Comparison of ENCODE assay signal across 8 cellular contexts in the genomic region with DNA sequence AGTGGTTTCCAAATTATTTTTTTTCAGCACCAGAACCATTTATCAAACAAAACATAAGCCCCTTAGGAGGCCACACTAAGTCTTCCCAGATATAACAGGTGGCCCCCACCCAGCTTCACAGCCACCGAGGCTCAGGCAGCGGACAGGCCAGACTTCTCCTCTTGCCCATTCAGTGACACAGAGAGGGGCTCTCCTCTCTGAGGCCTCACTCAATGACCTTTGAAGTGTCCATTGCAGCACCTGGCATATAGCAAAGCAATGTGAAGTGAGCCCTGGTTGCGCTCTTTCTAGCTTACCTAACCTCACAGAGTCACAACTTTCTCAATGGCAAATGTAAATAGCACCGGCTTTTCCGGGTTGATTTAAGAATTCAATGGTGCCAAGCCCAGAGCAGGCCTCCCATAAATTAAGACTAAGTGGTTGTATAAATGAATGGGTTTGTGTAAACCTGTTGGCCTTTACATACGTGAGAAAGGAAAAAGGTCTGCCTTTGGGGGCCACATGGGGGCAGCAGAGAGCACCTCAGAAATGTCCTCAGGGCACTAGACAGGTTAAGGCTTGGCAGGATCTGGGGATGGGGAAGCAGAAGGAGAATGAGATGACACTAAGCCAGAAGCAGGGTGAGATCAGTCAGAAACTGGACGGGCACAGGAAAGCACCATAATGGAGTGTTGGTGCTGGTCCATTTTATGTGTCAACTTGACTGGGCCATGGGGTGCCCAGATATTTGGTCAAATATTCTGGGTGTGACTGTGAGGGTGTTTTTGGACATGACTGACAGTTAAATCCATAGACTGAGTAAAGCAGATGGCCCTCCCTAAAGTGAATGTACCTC. TPM values are rescaled to one million over a fixed set of nuclear protein-coding genes. Genes with fewer than 3 reads are reported as not detected.
DNase-seq lines count a peak whose midpoint lies in the region; ATAC-seq, FAIRE-seq and TF ChIP-seq lines count a peak whose summit lies in the region.

No MANE protein-coding gene starts in this region.

- CTCF ChIA-PET in GM12878 (lab: Yijun Ruan, JAX): interaction anchor here (0.7 to 5.4 kb wide), 13 partner anchors 10 to 185 kb away, joined by 3 to 78 read pairs (median 3); no protein-coding TSS in a partner anchor

- H4K20me1 ChIP-seq in GM12878 (ENCODE audit: control insufficient read depth, insufficient read depth): no peaks in the 10 kb centered on the region

- no peak overlapping the region for H2AFZ ChIP-seq in GM12878 (ENCODE audit: control insufficient read depth, low read depth, low read length)

- TF ChIP-seq POLR2A in GM12878 (IDR thresholded peaks at IDR 0.05; ENCODE audit: low read depth, low read length): no peak
- no peak for TF ChIP-seq POLR2A in thyroid gland (IDR thresholded peaks at IDR 0.05)
- no peak for TF ChIP-seq POLR2A in sigmoid colon (IDR thresholded peaks at IDR 0.05)

- in situ Hi-C loops in GM12878 (cut with MboI): loop anchor here (10.0 kb wide), 1 partner anchor 299 kb away; no protein-coding TSS in a partner anchor

- H3K27ac ChIP-seq in GM12878 (ENCODE audit: control insufficient read depth, insufficient read depth): no peak overlapping the region
- H3K27ac ChIP-seq in thyroid gland: no peak overlapping the region
- no peak overlapping the region for H3K27ac ChIP-seq in sigmoid colon

- H3K4me1 ChIP-seq in NT2/D1 (ENCODE audit: insufficient read depth, insufficient read length) (no peaks in the 10 kb centered on the region), GM12878 (ENCODE audit: control insufficient read depth, insufficient read depth, low read length) (no peaks in the 10 kb centered on the region), thyroid gland (no peaks in the 10 kb centered on the region), sigmoid colon (no peaks in the 10 kb centered on the region)

- peak; percentile 50 to 81 (median 78) for TF ChIP-seq CTCF in GM12878 (IDR thresholded peaks at IDR 0.05 in 2 of 3, conservative IDR thresholded peaks at IDR 0.05 in 1 of 3; ENCODE audit: control insufficient read depth in 2 of 3, extremely low read depth in 1 of 3, insufficient read depth in 1 of 3, low read depth in 3 of 3, low read length in 3 of 3)
- TF ChIP-seq CTCF in thyroid gland (IDR thresholded peaks at IDR 0.05): peak in 5 of 6 experiments; percentile 37 to 69 (median 58)
- TF ChIP-seq CTCF in sigmoid colon (IDR thresholded peaks at IDR 0.05): peak in 2 of 4 experiments; percentile 23 to 30

- no TSS peak for BruUV-seq in GM12878 (replicated peaks; lab: Mats Ljungman, UMichigan)

- no peaks in the 10 kb centered on the region for H3K79me2 ChIP-seq in GM12878 (ENCODE audit: control insufficient read depth, insufficient read depth, low read length)

- TF ChIP-seq EP300 in GM12878 (IDR thresholded peaks at IDR 0.05; ENCODE audit: borderline replicate concordance in 1 of 2, control insufficient read depth in 1 of 2, low read depth in 2 of 2, low read length in 2 of 2): no peak
- TF ChIP-seq EP300 in sigmoid colon (IDR thresholded peaks at IDR 0.05): no peak

- H3K9me3 ChIP-seq in NT2/D1 (ENCODE audit: insufficient read depth, low read length): no peaks in the 10 kb centered on the region
- H3K9me3 ChIP-seq in GM12878 (replicated peaks; ENCODE audit: control insufficient read depth, insufficient read depth, low read length): peaks cover 3% of the 10 kb centered on the region; the same call in 1 of the 3 replicates
- no peaks in the 10 kb centered on the region for H3K9me3 ChIP-seq in thyroid gland
- no peaks in the 10 kb centered on the region for H3K9me3 ChIP-seq in sigmoid colon

- 37% methylated on average over 7 of the region's 7 CpGs for WGBS in GM12878 (ENCODE audit: insufficient coverage, insufficient replicate concordance, low lambda C conversion rate, missing lambda C conversion rate)
- WGBS in thyroid gland, 2 donors: 64 to 73% methylated on average over 7 of the region's 7 CpGs
- WGBS in sigmoid colon, 2 donors: 60 to 78% methylated on average over 7 of the region's 7 CpGs

- intact Hi-C loops in GM12878 (cut with micrococcal nuclease; ENCODE audit: unreplicated experiment): loop anchor here (1.0 kb wide), 2 partner anchors 74 to 295 kb away; no protein-coding TSS in a partner anchor
- intact Hi-C loops in left colon (cut with DNase I, micrococcal nuclease): no loop called here
- intact Hi-C loops in thyroid gland (cut with DNase I): loop anchor here (10.0 kb wide), 1 partner anchor 69 kb away; no protein-coding TSS in a partner anchor
- intact Hi-C loops in sigmoid colon (cut with DNase I): no loop called here

- RAD21 ChIA-PET in GM12878 (lab: Charles Lee; ENCODE audit: unreplicated experiment): interaction anchor here (0.7 to 5.2 kb wide), 3 partner anchors 67 to 74 kb away, joined by 3 to 45 read pairs (median 3); no protein-coding TSS in a partner anchor

- H3K9ac ChIP-seq in NT2/D1 (ENCODE audit: insufficient read length, low read depth): no peak overlapping the region
- no peak overlapping the region for H3K9ac ChIP-seq in GM12878 (ENCODE audit: control insufficient read depth, insufficient read depth, low read length)

- H3K4me2 ChIP-seq in GM12878 (ENCODE audit: control insufficient read depth, insufficient read depth): no peak overlapping the region

- ATAC-seq in GM12878 (peak; percentile 94), left colon (peak; percentile 82)

- POLR2A ChIA-PET in GM12878 (lab: Charles Lee): interaction anchor here (0.6 kb wide), 1 partner anchor 363 kb away, joined by 8 read pairs; no protein-coding TSS in a partner anchor

- H3K27me3 ChIP-seq in NT2/D1 (ENCODE audit: insufficient read depth, insufficient read length): no peaks in the 10 kb centered on the region
- H3K27me3 ChIP-seq in GM12878 (replicated peaks in 1 of 2; ENCODE audit: control insufficient read depth in 2 of 2, insufficient read depth in 2 of 2, low read length in 1 of 2): no peaks in the 10 kb centered on the region
- no peaks in the 10 kb centered on the region for H3K27me3 ChIP-seq in thyroid gland
- no peaks in the 10 kb centered on the region for H3K27me3 ChIP-seq in sigmoid colon

- SMC1A ChIA-PET in GM12878 (lab: Charles Lee; ENCODE audit: uncharacterized antibody, unreplicated experiment): interaction anchor here (0.7 to 4.0 kb wide), 8 partner anchors 11 to 441 kb away, joined by 3 to 49 read pairs (median 3); no protein-coding TSS in a partner anchor

- TF ChIP-seq RAD21 in GM12878 (IDR thresholded peaks at IDR 0.05; ENCODE audit: insufficient read depth, low read depth, low read length): peak; percentile 83

- H3K36me3 ChIP-seq in NT2/D1 (ENCODE audit: insufficient read depth, insufficient read length, low read length): no peaks in the 10 kb centered on the region
- no peaks in the 10 kb centered on the region for H3K36me3 ChIP-seq in GM12878 (ENCODE audit: control insufficient read depth in 2 of 2, insufficient read depth in 2 of 2, low read length in 1 of 2)
- no peaks in the 10 kb centered on the region for H3K36me3 ChIP-seq in thyroid gland
- H3K36me3 ChIP-seq in sigmoid colon: no peaks in the 10 kb centered on the region

- DNase-seq in DMS153 (lab: John Stamatoyannopoulos, UW) (peak; percentile 74), HCEC 1CT (peak; percentile 9), NT2/D1 (ENCODE audit: low read depth, low spot score) (peak; percentile 54), GM12878 (ENCODE audit: low read depth, low spot score) (peak; percentile 49), left colon (peak in 1 of 2 donors; percentile 59), thyroid gland (peak; percentile 52 to 66), sigmoid colon (no peak), pons (ENCODE audit: low spot score) (no peak)

- no peak overlapping the region for H3K4me3 ChIP-seq in NT2/D1 (ENCODE audit: insufficient read length, low read depth)
- no peak overlapping the region for H3K4me3 ChIP-seq in GM12878
- no peak overlapping the region for H3K4me3 ChIP-seq in thyroid gland (replicated peaks in 1 of 3)
- no peak overlapping the region for H3K4me3 ChIP-seq in sigmoid colon

- FAIRE-seq in GM12878 (lab: Jason Lieb, UNC): no peak

RNA-seq across cellular contexts. Expression of a gene that starts 59.1 kb away (rescaled TPM):
- total RNA-seq in GM12878 (2013; cell fraction: nucleolus; rRNA removed): 83.6 and 99.6 TPM in 2 replicates
- total RNA-seq in GM12878 (2014; rRNA removed) (1.3 and 2.3 TPM in 2 replicates), GM12878 (2014; rRNA removed; fragmentation: Illumina TruSeq; extraction: Trizol) (0.88 and 1.2 TPM in 2 replicates), GM12878 (2021) (1.4 and 2.1 TPM in 2 replicates), left colon (under 1 TPM; 0.18 to 0.36 TPM), thyroid gland (1 to 10 TPM in 2 of 4 donors, under 1 TPM in 2; 0.50 to 4.4 (median 0.96) TPM), sigmoid colon (not detected)
- polyA plus RNA-seq in GM12878 (2011; ENCODE audit: low read depth): 0.21 TPM
- polyA plus RNA-seq in GM12878 (2011; rRNA removed) (3.2 and 5.7 TPM in 2 replicates), GM12878 (2014; fragmentation: Illumina TruSeq; extraction: Trizol) (0.60 and 0.76 TPM in 2 replicates), GM12878 (2014; fragmentation: Nextera tagmentation; extraction: Ambion mirVana) (1 to 10 TPM in 1 of 2 experiments, under 1 TPM in 1; 0.38 to 1.2 TPM), GM12878 (2014; rRNA removed) (1.2 and 1.4 TPM in 2 replicates), GM12878 (2016; fragmentation: Nextera tagmentation; extraction: Ambion mirVana) (1 to 10 TPM; 1.4 to 1.6 TPM), sigmoid colon (under 1 TPM in 1 of 3 donors, not detected in 2; 0.09 TPM)
- polyA plus RNA-seq in GM12878 (2011; cell fraction: cytosol; rRNA removed): 3.7 and 4.0 TPM in 2 replicates
- polyA plus RNA-seq in GM12878 (2011; cell fraction: nucleus; rRNA removed): 12.6 and 17.6 TPM in 2 replicates
- polyA plus RNA-seq in GM12878 (2012): 0.64 and 1.5 TPM in 2 replicates
- 6.7 and 11.3 TPM in 2 replicates for polyA minus RNA-seq in GM12878 (2011; rRNA and poly(A)+ RNA removed)
- 0.94 and 1.3 TPM in 2 replicates for polyA minus RNA-seq in GM12878 (2011; cell fraction: cytosol; rRNA and poly(A)+ RNA removed)
- polyA minus RNA-seq in GM12878 (2011; cell fraction: nucleus; rRNA and poly(A)+ RNA removed): 12.0 and 23.8 TPM in 2 replicates

Comparison
In these comparisons a context has a peak if more than half of its experiments do, and no peak if none do; other contexts are left out.
1. DNase-seq: peak in DMS153 (single experiment), HCEC 1CT (single experiment), NT2/D1 (single experiment), GM12878 (single experiment) and thyroid gland (2 of 2); none in sigmoid colon (single experiment) and pons (single experiment).
2. intact Hi-C loops: an anchor here in GM12878 (1.0 kb wide) and thyroid gland (10.0 kb wide); none called in left colon and sigmoid colon.